In genomic region chr10:4243651-4244050, GRCh38 we compare ENCODE assay signal across 10 cellular contexts.
DNase-seq lines count a peak whose midpoint lies in the region; ATAC-seq and TF ChIP-seq lines count a peak whose summit lies in the region.
"Had no signal": no experiment of that assay in that cellular context is flagged by ENCODE, and none has a peak within 500 bp of the region (broad histone marks: within the 10 kb centered on the region; RNA-seq: fewer than 3 reads in every experiment).

No MANE protein-coding gene starts in this region.

- no peaks in the 10 kb centered on the region for H3K36me3 ChIP-seq in hepatocyte (replicated peaks; ENCODE audit: insufficient read depth, low read depth)
- H3K36me3 ChIP-seq in transverse colon = no peaks in the 10 kb centered on the region

- peak overlapping the region in 1 of 2 donors; percentile 50 for H3K4me3 Mint-ChIP-seq in activated T-cell treated with anti-CD3 and anti-CD28 coated beads, Interleukin-2, amount 50 U/mL, for 72 hours
- H3K4me3 Mint-ChIP-seq: CD4-positive, CD25-positive, alpha-beta regulatory T cell; T-helper 17 cell had no signal

- H3K9me3 Mint-ChIP-seq in activated T-cell treated with anti-CD3 and anti-CD28 coated beads, Interleukin-2, amount 50 U/mL, for 72 hours = peaks cover 0 to 5% of the 10 kb centered on the region in 2 donors

- H4K20me1 ChIP-seq in hepatocyte (ENCODE audit: insufficient read depth, poor library complexity, severe bottlenecking) = no peaks in the 10 kb centered on the region

- peaks cover 0 to 1% of the 10 kb centered on the region in 2 donors for H3K36me3 Mint-ChIP-seq in activated T-cell treated with anti-CD3 and anti-CD28 coated beads, Interleukin-2, amount 50 U/mL, for 72 hours (ENCODE audit: insufficient read depth in 2 of 2)
- H3K36me3 Mint-ChIP-seq: CD4-positive, CD25-positive, alpha-beta regulatory T cell had no signal

- peaks cover 13% of the 10 kb centered on the region for H3K4me1 ChIP-seq in hepatocyte (ENCODE audit: insufficient read depth)
- H3K4me1 ChIP-seq in transverse colon = peaks cover 0 to 28% (median 9%) of the 10 kb centered on the region in 4 donors

- no peak overlapping the region for H2AFZ ChIP-seq in hepatocyte

- no peak overlapping the region for H3K4me3 ChIP-seq in hepatocyte
- H3K4me3 ChIP-seq in transverse colon = no peak overlapping the region

- H3K4me1 Mint-ChIP-seq in activated T-cell treated with anti-CD3 and anti-CD28 coated beads, Interleukin-2, amount 50 U/mL, for 72 hours (ENCODE audit: low read depth) = peaks cover 60% of the 10 kb centered on the region

- H3K27me3 Mint-ChIP-seq in activated T-cell treated with anti-CD3 and anti-CD28 coated beads, Interleukin-2, amount 50 U/mL, for 72 hours (ENCODE audit: low read depth) = peaks cover 14% of the 10 kb centered on the region
- H3K27me3 Mint-ChIP-seq: T-helper 17 cell had no signal

- in situ Hi-C loops in transverse colon (cut with MboI; ENCODE audit: low pct_ligation_motif_present in 1 of 4, low pct_unique_long_range_greater_than_20kb in 1 of 4, low sequenced_read_pairs in 3 of 4) = no loop called here

- H3K9me3 ChIP-seq in hepatocyte (ENCODE audit: low read depth) (no peaks in the 10 kb centered on the region), transverse colon (no peaks in the 10 kb centered on the region)

- no peak overlapping the region for H3K27ac Mint-ChIP-seq in activated T-cell treated with anti-CD3 and anti-CD28 coated beads, Interleukin-2, amount 50 U/mL, for 72 hours
- H3K27ac Mint-ChIP-seq: CD4-positive, CD25-positive, alpha-beta regulatory T cell; T-helper 17 cell had no signal

- peak; percentile 87 to 91 for ATAC-seq in activated T-cell treated with anti-CD3 and anti-CD28 coated beads, Interleukin-2, amount 50 U/mL, for 72 hours (replicated peaks in 1 of 2)
- no peak for ATAC-seq in GM21576 (IDR thresholded peaks at IDR 0.05; ENCODE audit: unreplicated experiment)
- ATAC-seq in GM18498 (IDR thresholded peaks at IDR 0.05; ENCODE audit: unreplicated experiment) = no peak
- ATAC-seq: T-helper 17 cell had no signal

- H3K27me3 ChIP-seq in hepatocyte = no peaks in the 10 kb centered on the region
- H3K27me3 ChIP-seq in transverse colon = no peaks in the 10 kb centered on the region

- TF ChIP-seq CTCF in hepatocyte (IDR thresholded peaks at IDR 0.05; ENCODE audit: poor library complexity) (no peak), transverse colon (IDR thresholded peaks at IDR 0.05) (no peak)

- no peaks in the 10 kb centered on the region for H3K9me2 ChIP-seq in hepatocyte (replicated peaks; ENCODE audit: insufficient read depth)

- H3K79me2 ChIP-seq in hepatocyte = no peaks in the 10 kb centered on the region

- TF ChIP-seq EP300 in transverse colon (IDR thresholded peaks at IDR 0.05; ENCODE audit: low read depth) = no peak

- DNase-seq in activated T-cell treated with anti-CD3 and anti-CD28 coated beads, Interleukin-2, amount 50 U/mL, for 72 hours = peak; percentile 21 to 28
- no peak for DNase-seq in activated T-cell treated with anti-CD3 and anti-CD28 coated beads, Interleukin-2, amount 50 U/mL, for 1 hour
- DNase-seq in amniotic stem cell (lab: John Stamatoyannopoulos, UW) (peak; percentile 94), hepatocyte (ENCODE audit: low spot score) (peak; percentile 49), transverse colon (no peak), NCI-H774 (lab: John Stamatoyannopoulos, UW) (no peak)
- DNase-seq: CD4-positive, CD25-positive, alpha-beta regulatory T cell; T-helper 17 cell had no signal

- 61% methylated on average over 1 of the region's 1 CpG for WGBS in hepatocyte (ENCODE audit: low lambda C conversion rate, missing lambda C conversion rate)
- 52 to 82% methylated on average over 1 of the region's 1 CpG for WGBS in transverse colon (ENCODE audit: low coverage in 1 of 2), 2 donors

- peak overlapping the region; percentile 90 for H3K27ac ChIP-seq in hepatocyte
- H3K27ac ChIP-seq in transverse colon = peak overlapping the region; percentile 62 to 82 (median 74)

- intact Hi-C loops in transverse colon (cut with DNase I; ENCODE audit: low total_unique reads) = no loop called here

- peak overlapping the region; percentile 44 for H3K4me2 ChIP-seq in hepatocyte

- TF ChIP-seq POLR2A in transverse colon (IDR thresholded peaks at IDR 0.05) = no peak

Comparison
In these comparisons a context has a peak if more than half of its experiments do, and no peak if none do; other contexts are left out.
1. DNase-seq: peak in activated T-cell treated with anti-CD3 and anti-CD28 coated beads, Interleukin-2, amount 50 U/mL, for 72 hours (2 of 2), amniotic stem cell (single experiment) and hepatocyte (single experiment); none in activated T-cell treated with anti-CD3 and anti-CD28 coated beads, Interleukin-2, amount 50 U/mL, for 1 hour (single experiment), transverse colon (single experiment) and NCI-H774 (single experiment).
2. ATAC-seq: peak in activated T-cell treated with anti-CD3 and anti-CD28 coated beads, Interleukin-2, amount 50 U/mL, for 72 hours (2 of 2); none in GM21576 (single experiment) and GM18498 (single experiment).